ENCODE assay signal across 25 cellular contexts in the genomic region with DNA sequence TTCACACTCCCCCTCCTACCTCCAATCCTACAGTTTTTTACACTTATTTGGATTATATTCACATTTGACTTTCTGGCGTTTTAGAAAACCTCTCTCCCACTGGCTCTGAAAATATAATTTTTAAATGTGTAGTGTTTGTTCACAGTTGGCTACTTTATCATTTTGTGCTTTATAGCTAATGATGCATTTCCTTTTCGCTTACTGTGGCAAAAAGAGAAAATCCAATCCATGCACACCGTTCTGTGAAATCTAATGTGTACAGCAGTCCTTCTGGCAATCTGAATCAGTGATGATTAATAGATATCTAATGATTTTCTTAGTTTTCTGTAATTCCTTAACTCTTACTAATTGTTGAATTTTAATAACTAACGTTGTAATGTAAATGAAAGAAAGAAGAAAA.
"Had no signal": no experiment of that assay in that cellular context is flagged by ENCODE, and none has a peak within 500 bp of the region (broad histone marks: within the 10 kb centered on the region; RNA-seq: fewer than 3 reads in every experiment).

No MANE protein-coding gene starts in this region.

- H3K4me1 ChIP-seq: colonic mucosa, esophagus squamous epithelium, gastrocnemius medialis, heart right ventricle, left lung, lower lobe of right lung had no signal

- H3K27ac ChIP-seq: colonic mucosa, epithelial cell of prostate, esophagus squamous epithelium, gastrocnemius medialis, heart right ventricle, left lung, lower lobe of right lung had no signal

- H3K27me3 ChIP-seq: colonic mucosa, esophagus squamous epithelium, gastrocnemius medialis, heart right ventricle, left lung had no signal

- H3K9me3 ChIP-seq: colonic mucosa, esophagus squamous epithelium, gastrocnemius medialis, left lung, lower lobe of right lung, mucosa of descending colon had no signal

- H3K4me3 ChIP-seq: colonic mucosa, esophagus squamous epithelium, gastrocnemius medialis, heart right ventricle, left lung, lower lobe of right lung, mucosa of descending colon had no signal

- H3K36me3 ChIP-seq: colonic mucosa, esophagus squamous epithelium, gastrocnemius medialis, heart right ventricle, left lung, lower lobe of right lung had no signal

- FAIRE-seq: islet of Langerhans, keratinocyte had no signal

- ATAC-seq: effector memory CD8-positive, alpha-beta T cell; esophagus mucosa; gastrocnemius medialis; heart right ventricle; left cardiac atrium; left lung; left ventricle myocardium superior; lower lobe of right lung; mucosa of descending colon had no signal

- DNase-seq: colonic mucosa; cortex of kidney; effector CD8-positive, alpha-beta T cell; effector memory CD8-positive, alpha-beta T cell; endodermal cell; erythroblast; esophagus squamous epithelium; foreskin fibroblast; foreskin melanocyte; gastrocnemius medialis; glutamatergic neuron; head of caudate nucleus; heart right ventricle; hippocampal formation; left cardiac atrium; left lung; left ventricle myocardium superior; lower lobe of right lung; mesenchymal stem cell; mucosa of descending colon; naive B cell had no signal
